In genomic region chr3:56188201-56188600, GRCh38 we compare ENCODE assay signal across 1 cellular context.
TF ChIP-seq lines count a peak whose summit lies in the region.

No MANE protein-coding gene starts in this region.

TF ChIP-seq in GM23338, 12 proteins besides CTCF, POLR2A, EP300 and RAD21 (continued from another document):
- TF ChIP-seq, protein P1, sequence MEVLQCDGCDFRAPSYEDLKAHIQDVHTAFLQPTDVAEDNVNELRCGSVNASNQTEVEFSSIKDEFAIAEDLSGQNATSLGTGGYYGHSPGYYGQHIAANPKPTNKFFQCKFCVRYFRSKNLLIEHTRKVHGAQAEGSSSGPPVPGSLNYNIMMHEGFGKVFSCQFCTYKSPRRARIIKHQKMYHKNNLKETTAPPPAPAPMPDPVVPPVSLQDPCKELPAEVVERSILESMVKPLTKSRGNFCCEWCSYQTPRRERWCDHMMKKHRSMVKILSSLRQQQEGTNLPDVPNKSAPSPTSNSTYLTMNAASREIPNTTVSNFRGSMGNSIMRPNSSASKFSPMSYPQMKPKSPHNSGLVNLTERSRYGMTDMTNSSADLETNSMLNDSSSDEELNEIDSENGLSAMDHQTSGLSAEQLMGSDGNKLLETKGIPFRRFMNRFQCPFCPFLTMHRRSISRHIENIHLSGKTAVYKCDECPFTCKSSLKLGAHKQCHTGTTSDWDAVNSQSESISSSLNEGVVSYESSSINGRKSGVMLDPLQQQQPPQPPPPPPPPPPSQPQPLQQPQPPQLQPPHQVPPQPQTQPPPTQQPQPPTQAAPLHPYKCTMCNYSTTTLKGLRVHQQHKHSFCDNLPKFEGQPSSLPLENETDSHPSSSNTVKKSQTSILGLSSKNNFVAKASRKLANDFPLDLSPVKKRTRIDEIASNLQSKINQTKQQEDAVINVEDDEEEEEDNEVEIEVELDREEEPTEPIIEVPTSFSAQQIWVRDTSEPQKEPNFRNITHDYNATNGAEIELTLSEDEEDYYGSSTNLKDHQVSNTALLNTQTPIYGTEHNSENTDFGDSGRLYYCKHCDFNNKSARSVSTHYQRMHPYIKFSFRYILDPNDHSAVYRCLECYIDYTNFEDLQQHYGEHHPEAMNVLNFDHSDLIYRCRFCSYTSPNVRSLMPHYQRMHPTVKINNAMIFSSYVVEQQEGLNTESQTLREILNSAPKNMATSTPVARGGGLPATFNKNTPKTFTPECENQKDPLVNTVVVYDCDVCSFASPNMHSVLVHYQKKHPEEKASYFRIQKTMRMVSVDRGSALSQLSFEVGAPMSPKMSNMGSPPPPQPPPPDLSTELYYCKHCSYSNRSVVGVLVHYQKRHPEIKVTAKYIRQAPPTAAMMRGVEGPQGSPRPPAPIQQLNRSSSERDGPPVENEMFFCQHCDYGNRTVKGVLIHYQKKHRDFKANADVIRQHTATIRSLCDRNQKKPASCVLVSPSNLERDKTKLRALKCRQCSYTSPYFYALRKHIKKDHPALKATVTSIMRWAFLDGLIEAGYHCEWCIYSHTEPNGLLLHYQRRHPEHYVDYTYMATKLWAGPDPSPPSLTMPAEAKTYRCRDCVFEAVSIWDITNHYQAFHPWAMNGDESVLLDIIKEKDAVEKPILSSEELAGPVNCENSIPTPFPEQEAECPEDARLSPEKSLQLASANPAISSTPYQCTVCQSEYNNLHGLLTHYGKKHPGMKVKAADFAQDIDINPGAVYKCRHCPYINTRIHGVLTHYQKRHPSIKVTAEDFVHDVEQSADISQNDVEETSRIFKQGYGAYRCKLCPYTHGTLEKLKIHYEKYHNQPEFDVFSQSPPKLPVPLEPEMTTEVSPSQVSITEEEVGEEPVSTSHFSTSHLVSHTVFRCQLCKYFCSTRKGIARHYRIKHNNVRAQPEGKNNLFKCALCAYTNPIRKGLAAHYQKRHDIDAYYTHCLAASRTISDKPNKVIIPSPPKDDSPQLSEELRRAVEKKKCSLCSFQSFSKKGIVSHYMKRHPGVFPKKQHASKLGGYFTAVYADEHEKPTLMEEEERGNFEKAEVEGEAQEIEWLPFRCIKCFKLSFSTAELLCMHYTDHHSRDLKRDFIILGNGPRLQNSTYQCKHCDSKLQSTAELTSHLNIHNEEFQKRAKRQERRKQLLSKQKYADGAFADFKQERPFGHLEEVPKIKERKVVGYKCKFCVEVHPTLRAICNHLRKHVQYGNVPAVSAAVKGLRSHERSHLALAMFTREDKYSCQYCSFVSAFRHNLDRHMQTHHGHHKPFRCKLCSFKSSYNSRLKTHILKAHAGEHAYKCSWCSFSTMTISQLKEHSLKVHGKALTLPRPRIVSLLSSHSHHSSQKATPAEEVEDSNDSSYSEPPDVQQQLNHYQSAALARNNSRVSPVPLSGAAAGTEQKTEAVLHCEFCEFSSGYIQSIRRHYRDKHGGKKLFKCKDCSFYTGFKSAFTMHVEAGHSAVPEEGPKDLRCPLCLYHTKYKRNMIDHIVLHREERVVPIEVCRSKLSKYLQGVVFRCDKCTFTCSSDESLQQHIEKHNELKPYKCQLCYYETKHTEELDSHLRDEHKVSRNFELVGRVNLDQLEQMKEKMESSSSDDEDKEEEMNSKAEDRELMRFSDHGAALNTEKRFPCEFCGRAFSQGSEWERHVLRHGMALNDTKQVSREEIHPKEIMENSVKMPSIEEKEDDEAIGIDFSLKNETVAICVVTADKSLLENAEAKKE (CRISPR knock-in tag; IDR thresholded peaks at IDR 0.05) = no peak
- TF ChIP-seq EZH2 (IDR thresholded peaks at IDR 0.05; ENCODE audit: low read depth, unreplicated experiment) (no peak), STAT1 (IDR thresholded peaks at IDR 0.05; ENCODE audit: unreplicated experiment) (no peak), CREB1 (CRISPR knock-in tag; IDR thresholded peaks at IDR 0.05; ENCODE audit: low read depth) (no peak), NANOG (IDR thresholded peaks at IDR 0.05; ENCODE audit: borderline replicate concordance) (no peak), POLR2AphosphoS5 (IDR thresholded peaks at IDR 0.05; ENCODE audit: low read depth) (no peak)
- TF ChIP-seq, protein P2, sequence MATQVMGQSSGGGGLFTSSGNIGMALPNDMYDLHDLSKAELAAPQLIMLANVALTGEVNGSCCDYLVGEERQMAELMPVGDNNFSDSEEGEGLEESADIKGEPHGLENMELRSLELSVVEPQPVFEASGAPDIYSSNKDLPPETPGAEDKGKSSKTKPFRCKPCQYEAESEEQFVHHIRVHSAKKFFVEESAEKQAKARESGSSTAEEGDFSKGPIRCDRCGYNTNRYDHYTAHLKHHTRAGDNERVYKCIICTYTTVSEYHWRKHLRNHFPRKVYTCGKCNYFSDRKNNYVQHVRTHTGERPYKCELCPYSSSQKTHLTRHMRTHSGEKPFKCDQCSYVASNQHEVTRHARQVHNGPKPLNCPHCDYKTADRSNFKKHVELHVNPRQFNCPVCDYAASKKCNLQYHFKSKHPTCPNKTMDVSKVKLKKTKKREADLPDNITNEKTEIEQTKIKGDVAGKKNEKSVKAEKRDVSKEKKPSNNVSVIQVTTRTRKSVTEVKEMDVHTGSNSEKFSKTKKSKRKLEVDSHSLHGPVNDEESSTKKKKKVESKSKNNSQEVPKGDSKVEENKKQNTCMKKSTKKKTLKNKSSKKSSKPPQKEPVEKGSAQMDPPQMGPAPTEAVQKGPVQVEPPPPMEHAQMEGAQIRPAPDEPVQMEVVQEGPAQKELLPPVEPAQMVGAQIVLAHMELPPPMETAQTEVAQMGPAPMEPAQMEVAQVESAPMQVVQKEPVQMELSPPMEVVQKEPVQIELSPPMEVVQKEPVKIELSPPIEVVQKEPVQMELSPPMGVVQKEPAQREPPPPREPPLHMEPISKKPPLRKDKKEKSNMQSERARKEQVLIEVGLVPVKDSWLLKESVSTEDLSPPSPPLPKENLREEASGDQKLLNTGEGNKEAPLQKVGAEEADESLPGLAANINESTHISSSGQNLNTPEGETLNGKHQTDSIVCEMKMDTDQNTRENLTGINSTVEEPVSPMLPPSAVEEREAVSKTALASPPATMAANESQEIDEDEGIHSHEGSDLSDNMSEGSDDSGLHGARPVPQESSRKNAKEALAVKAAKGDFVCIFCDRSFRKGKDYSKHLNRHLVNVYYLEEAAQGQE (IDR thresholded peaks at IDR 0.05; ENCODE audit: unreplicated experiment) = no peak
